Comparison of ENCODE assay signal across 23 cellular contexts in genomic region chr17:73350864-73351263, GRCh38. TPM values are rescaled to one million over a fixed set of nuclear protein-coding genes. Genes with fewer than 3 reads are reported as not detected.
DNase-seq lines count a peak whose midpoint lies in the region; TF ChIP-seq lines count a peak whose summit lies in the region.
"Had no signal": no experiment of that assay in that cellular context is flagged by ENCODE, and none has a peak within 500 bp of the region (broad histone marks: within the 10 kb centered on the region; RNA-seq: fewer than 3 reads in every experiment).

No MANE protein-coding gene starts in this region.

- no peaks in the 10 kb centered on the region for H3K9me3 ChIP-seq in sigmoid colon
- H3K9me3 ChIP-seq in Peyer's patch = no peaks in the 10 kb centered on the region
- H3K9me3 ChIP-seq: A549, Caco-2, SK-N-SH had no signal

- H3K27me3 ChIP-seq in sigmoid colon (no peaks in the 10 kb centered on the region), Peyer's patch (no peaks in the 10 kb centered on the region)

- H3K36me3 Mint-ChIP-seq in brain = peaks cover 46% of the 10 kb centered on the region
- H3K36me3 Mint-ChIP-seq in nephron (ENCODE audit: low read depth) = peaks cover 19% of the 10 kb centered on the region

- H3K4me3 Mint-ChIP-seq in brain = no peak overlapping the region
- H3K4me3 Mint-ChIP-seq in nephron = no peak overlapping the region
- H3K4me3 Mint-ChIP-seq: B cell; CD8-positive, alpha-beta T cell had no signal

- H3K36me3 ChIP-seq in sigmoid colon = no peaks in the 10 kb centered on the region
- H3K36me3 ChIP-seq in Peyer's patch = no peaks in the 10 kb centered on the region

- H3K27me3 Mint-ChIP-seq in brain (no peaks in the 10 kb centered on the region), nephron (ENCODE audit: low read depth) (no peaks in the 10 kb centered on the region)
- H3K27me3 Mint-ChIP-seq: B cell had no signal

- H3K9me3 Mint-ChIP-seq in brain = peaks cover 0 to 7% (median 3%) of the 10 kb centered on the region in 5 experiments
- no peaks in the 10 kb centered on the region for H3K9me3 Mint-ChIP-seq in nephron
- H3K9me3 Mint-ChIP-seq: CD8-positive, alpha-beta T cell had no signal

- no peak for TF ChIP-seq EP300 in sigmoid colon (IDR thresholded peaks at IDR 0.05)

- DNase-seq in sigmoid colon = no peak
- no peak for DNase-seq in activated CD4-positive, alpha-beta T cell treated with anti-CD3 and anti-CD28 coated beads for 48 hours
- no peak for DNase-seq in Peyer's patch
- DNase-seq in hepatic stellate cell (ENCODE audit: low spot score) = no peak
- DNase-seq: Caco-2; CD8-positive, alpha-beta T cell; GOT3; HCEC 1CT; IMR-90; NCI-H1048; NCI-H1417; NCI-H1694; NCI-H2081; NCI-H2227 treated with DMSO at 0.1 percent for 48 hours; NCI-H526 treated with DMSO at 0.1 percent for 48 hours had no signal

- intact Hi-C loops in sigmoid colon (cut with DNase I) = no loop called here

- TF ChIP-seq POLR2A in sigmoid colon (IDR thresholded peaks at IDR 0.05) (no peak), Peyer's patch (IDR thresholded peaks at IDR 0.05) (no peak)

- 92 to 95% methylated on average over 5 of the region's 5 CpGs for WGBS in sigmoid colon, 2 donors

- H3K27ac Mint-ChIP-seq in brain (peak overlapping the region; percentile 33 to 100 (median 83)), nephron (peak overlapping the region in 2 of 3 experiments; percentile 87 to 100)
- H3K27ac Mint-ChIP-seq: B cell; CD8-positive, alpha-beta T cell had no signal

- no peak for TF ChIP-seq CTCF in brain (conservative IDR thresholded peaks at IDR 0.05)
- TF ChIP-seq CTCF in nephron (IDR thresholded peaks at IDR 0.05; ENCODE audit: unreplicated experiment in 3 of 3) = no peak
- TF ChIP-seq CTCF in sigmoid colon (IDR thresholded peaks at IDR 0.05) = no peak
- TF ChIP-seq CTCF in Peyer's patch (IDR thresholded peaks at IDR 0.05) = no peak

- H3K4me3 ChIP-seq in sigmoid colon (no peak overlapping the region), Peyer's patch (no peak overlapping the region)
- H3K4me3 ChIP-seq: A549 had no signal

- H3K4me1 ChIP-seq in sigmoid colon (peaks cover 0 to 62% (median 48%) of the 10 kb centered on the region in 4 donors), Peyer's patch (no peaks in the 10 kb centered on the region)
- H3K4me1 ChIP-seq: Caco-2 had no signal

- H3K4me1 Mint-ChIP-seq in brain (peaks cover 49% of the 10 kb centered on the region), nephron (peaks cover 43% of the 10 kb centered on the region)
- H3K4me1 Mint-ChIP-seq: B cell had no signal

- H3K27ac ChIP-seq in angular gyrus (ENCODE audit: low read depth, low read length) (peak overlapping the region; percentile 44), sigmoid colon (peak overlapping the region in 3 of 4 donors; percentile 95 to 97 (median 96)), Peyer's patch (no peak overlapping the region)
- H3K27ac ChIP-seq: A549, C4-2B, KMS-11 had no signal

RNA-seq across cellular contexts. Expression of gene CDC42EP4, which starts 39.1 kb away (rescaled TPM):
- 110 TPM for polyA plus RNA-seq in brain (ENCODE audit: insufficient read depth, low read depth, low replicate concordance)
- total RNA-seq in sigmoid colon = 10 to 100 TPM; 68.1 to 87.6 (median 76.0) TPM
- 10 to 100 TPM; 44.0 to 57.3 (median 46.2) TPM for polyA plus RNA-seq in sigmoid colon
- total RNA-seq in Peyer's patch = 100 to 1,000 TPM in 2 of 4 donors, 10 to 100 TPM in 2; 33.8 to 127 (median 97.8) TPM

Comparison
In these comparisons a context has a peak if more than half of its experiments do, and no peak if none do; other contexts are left out.
1. H3K27ac ChIP-seq: peak in angular gyrus (single experiment) and sigmoid colon (3 of 4); none in Peyer's patch (0 of 4).